8 cellular contexts compared by ENCODE assay signal in genomic region chr20:44959896-44960852, GRCh38. TPM values are rescaled to one million over a fixed set of nuclear protein-coding genes. Genes with fewer than 3 reads are reported as not detected.
A peak's percentile ranks its signal among the peaks of the same experiment; 100 is the strongest.
DNase-seq lines count a peak whose midpoint lies in the region; ATAC-seq and FAIRE-seq lines count a peak whose summit lies in the region.

A gene with protein sequence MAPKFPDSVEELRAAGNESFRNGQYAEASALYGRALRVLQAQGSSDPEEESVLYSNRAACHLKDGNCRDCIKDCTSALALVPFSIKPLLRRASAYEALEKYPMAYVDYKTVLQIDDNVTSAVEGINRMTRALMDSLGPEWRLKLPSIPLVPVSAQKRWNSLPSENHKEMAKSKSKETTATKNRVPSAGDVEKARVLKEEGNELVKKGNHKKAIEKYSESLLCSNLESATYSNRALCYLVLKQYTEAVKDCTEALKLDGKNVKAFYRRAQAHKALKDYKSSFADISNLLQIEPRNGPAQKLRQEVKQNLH (minus strand): TSS chr20:44960397. CDS start chr20:44960333, 64 bp downstream.

- peak within 1 kb of the TSS; percentile 89 for H3K9ac ChIP-seq in Karpas-422 (ENCODE audit: low read length)

- H3K4me2 ChIP-seq in Karpas-422 (ENCODE audit: low read depth, low read length, poor library complexity, severe bottlenecking), result peak within 1 kb of the TSS; percentile 90

- H3K27ac ChIP-seq in Karpas-422 (ENCODE audit: low read length) (peak within 1 kb of the TSS; percentile 8; the same call in 1 of the 2 replicates), muscle layer of duodenum (ENCODE audit: low read length) (peak within 1 kb of the TSS; percentile 64)

- peaks cover 4% of the 10 kb centered on the region; the same call in 1 of the 2 replicates for H4K20me1 ChIP-seq in Karpas-422 (ENCODE audit: insufficient read depth, low read depth, low read length)

- H2AFZ ChIP-seq in Karpas-422 (ENCODE audit: low read length), result 0 out of 2 replicates have a peak within 1 kb of the TSS, but pooled peaks have one; percentile 64

- H3K79me2 ChIP-seq in Karpas-422 (ENCODE audit: low read length), result peaks cover 48% of the 10 kb centered on the region

- peaks cover 78% of the 10 kb centered on the region for H3K4me1 ChIP-seq in Karpas-422 (ENCODE audit: low read length)
- H3K4me1 ChIP-seq in muscle layer of duodenum (ENCODE audit: control insufficient read depth in 1 of 2, insufficient read depth in 2 of 2, low read length in 2 of 2), result peaks cover 14 to 19% of the 10 kb centered on the region in 2 donors

- H3K4me1 Mint-ChIP-seq in activated T-cell treated with anti-CD3 and anti-CD28 coated beads, Interleukin-2, amount 50 U/mL, for 72 hours (ENCODE audit: low read depth), result peaks cover 82% of the 10 kb centered on the region

- no peaks in the 10 kb centered on the region for H3K9me2 ChIP-seq in Karpas-422 (replicated peaks; ENCODE audit: insufficient read depth, low read length)

- H3K36me3 ChIP-seq in Karpas-422 (ENCODE audit: insufficient read depth, low read length) (peaks cover 13% of the 10 kb centered on the region), muscle layer of duodenum (ENCODE audit: control insufficient read depth in 1 of 2, insufficient read depth in 2 of 2, low read length in 2 of 2) (peaks cover 13 to 14% of the 10 kb centered on the region in 2 donors)

- peak; percentile 75 for ATAC-seq in GM21825 (IDR thresholded peaks at IDR 0.05; ENCODE audit: unreplicated experiment)
- ATAC-seq in activated T-cell treated with anti-CD3 and anti-CD28 coated beads, Interleukin-2, amount 50 U/mL, for 72 hours (replicated peaks in 1 of 2), result peak; percentile 91 to 95
- ATAC-seq in esophagus mucosa, result peak; percentile 91

- H3K4me3 Mint-ChIP-seq in activated T-cell treated with anti-CD3 and anti-CD28 coated beads, Interleukin-2, amount 50 U/mL, for 72 hours, result peak within 1 kb of the TSS; percentile 94 to 99

- H3K4me3 ChIP-seq in Karpas-422 (ENCODE audit: low read length) (peak within 1 kb of the TSS; percentile 92), muscle layer of duodenum (ENCODE audit: low read depth in 1 of 2, low read length in 2 of 2) (peak within 1 kb of the TSS; percentile 74 to 75)

- no peaks in the 10 kb centered on the region for H3K27me3 ChIP-seq in Karpas-422 (ENCODE audit: low read length)
- H3K27me3 ChIP-seq in muscle layer of duodenum (ENCODE audit: low read depth, low read length), result no peaks in the 10 kb centered on the region

- H3K9me3 ChIP-seq in Karpas-422 (ENCODE audit: low read length) (no peaks in the 10 kb centered on the region), muscle layer of duodenum (ENCODE audit: control insufficient read depth in 1 of 2, low read length in 2 of 2) (no peaks in the 10 kb centered on the region)

- no peaks in the 10 kb centered on the region for H3K27me3 Mint-ChIP-seq in activated T-cell treated with anti-CD3 and anti-CD28 coated beads, Interleukin-2, amount 50 U/mL, for 72 hours (ENCODE audit: low read depth)

- H3K36me3 Mint-ChIP-seq in activated T-cell treated with anti-CD3 and anti-CD28 coated beads, Interleukin-2, amount 50 U/mL, for 72 hours (ENCODE audit: insufficient read depth in 2 of 2), result peaks cover 16 to 30% of the 10 kb centered on the region in 2 donors

- peak within 1 kb of the TSS; percentile 96 for H3K27ac Mint-ChIP-seq in activated T-cell treated with anti-CD3 and anti-CD28 coated beads, Interleukin-2, amount 50 U/mL, for 72 hours

- peak; percentile 62 for FAIRE-seq in RCC 7860 (lab: Jason Lieb, UNC)

- H3K9me3 Mint-ChIP-seq in activated T-cell treated with anti-CD3 and anti-CD28 coated beads, Interleukin-2, amount 50 U/mL, for 72 hours, result peaks cover 0 to 2% of the 10 kb centered on the region in 2 donors

- DNase-seq in DMS79 treated with DMSO at 0.1 percent for 48 hours (lab: John Stamatoyannopoulos, UW) (peak; percentile 64), Karpas-422 (peak; percentile 98), RCC 7860 (ENCODE audit: low spot score) (peak; percentile 84)
- peak; percentile 97 to 98 for DNase-seq in activated T-cell treated with anti-CD3 and anti-CD28 coated beads, Interleukin-2, amount 50 U/mL, for 72 hours
- DNase-seq in stimulated activated CD8-positive, alpha-beta memory T cell treated with anti-CD3 and anti-CD28 coated beads, Interleukin-7, amount 100 ng/mL, for 24 hours (ENCODE audit: low read depth), result peak; percentile 90

RNA-seq across cellular contexts. Expression of the gene that starts here (rescaled TPM):
- 29.4 and 42.7 TPM in 2 replicates for total RNA-seq in Karpas-422 (2014; rRNA removed; shearing (Covaris generic); ENCODE audit: low replicate concordance)
- 10 to 100 TPM; 43.5 to 46.8 TPM for total RNA-seq in activated T-cell treated with anti-CD3 and anti-CD28 coated beads, Interleukin-2, amount 50 U/mL, for 72 hours
- 11.4 TPM for total RNA-seq in esophagus mucosa

Comparison
In these comparisons a context has a peak if more than half of its experiments do, and no peak if none do; other contexts are left out.
1. Peak in every context shown above with its lines: DNase-seq, ATAC-seq, H3K4me3 ChIP-seq and H3K27ac ChIP-seq.